In the genomic region with DNA sequence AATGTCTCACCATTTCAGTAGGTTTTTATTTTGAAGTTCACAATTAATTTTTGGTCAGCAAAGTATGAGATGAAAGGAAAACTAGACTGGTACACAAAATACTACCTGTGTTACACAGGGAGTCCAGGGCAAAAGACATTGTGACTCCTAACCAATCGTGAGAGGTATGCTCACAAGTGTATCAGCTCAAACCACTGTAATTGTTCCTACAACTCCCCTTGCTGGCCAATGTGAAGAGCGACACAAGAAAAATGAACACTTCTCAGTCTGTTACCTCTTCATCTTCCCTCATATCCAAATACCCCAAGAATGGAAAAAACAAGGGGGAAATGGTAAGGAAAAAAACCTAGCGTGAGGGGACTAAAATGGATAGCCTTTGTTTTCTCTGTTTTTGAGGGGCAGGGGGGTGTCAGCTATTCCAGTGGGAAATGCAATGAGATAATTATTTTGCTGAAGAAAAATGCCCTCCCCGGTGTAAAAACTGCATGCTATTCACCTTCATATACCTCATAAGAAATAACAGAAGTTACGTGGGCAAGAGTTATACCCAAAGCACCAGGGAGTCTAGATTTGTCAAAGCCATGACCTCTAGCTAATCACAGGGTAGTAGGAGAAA, we compare ENCODE assay signal across 8 cellular contexts. TPM values are rescaled to one million over a fixed set of nuclear protein-coding genes. Genes with fewer than 3 reads are reported as not detected.
A peak's percentile ranks its signal among the peaks of the same experiment; 100 is the strongest.
DNase-seq lines count a peak whose midpoint lies in the region; ATAC-seq and TF ChIP-seq lines count a peak whose summit lies in the region.

No MANE protein-coding gene starts in this region.

- no peaks in the 10 kb centered on the region for H3K36me3 ChIP-seq in lower lobe of right lung
- H3K36me3 ChIP-seq in tibial artery: no peaks in the 10 kb centered on the region

- peaks cover 17% of the 10 kb centered on the region for H3K4me1 ChIP-seq in lower lobe of right lung
- no peaks in the 10 kb centered on the region for H3K4me1 ChIP-seq in tibial artery

- H3K27ac ChIP-seq in lower lobe of right lung: peak overlapping the region; percentile 36
- H3K27ac ChIP-seq in tibial artery: no peak overlapping the region

- ATAC-seq in GM18498 (IDR thresholded peaks at IDR 0.05; ENCODE audit: unreplicated experiment) (peak; percentile 72), HG02938 (IDR thresholded peaks at IDR 0.05; ENCODE audit: unreplicated experiment) (peak; percentile 46), lower lobe of right lung (peak; percentile 78)

- H3K27me3 ChIP-seq in lower lobe of right lung (ENCODE audit: low read depth) (no peaks in the 10 kb centered on the region), tibial artery (no peaks in the 10 kb centered on the region)

- H3K9me3 ChIP-seq in lower lobe of right lung (no peaks in the 10 kb centered on the region), tibial artery (peaks cover 0 to 3% (median 0%) of the 10 kb centered on the region in 3 donors)

- DNase-seq in AG10803 (ENCODE audit: low read depth) (peak; percentile 69), NCI-H2107 treated with DMSO at 0.1 percent for 48 hours (lab: John Stamatoyannopoulos, UW; ENCODE audit: unreplicated experiment) (peak; percentile 69), astrocyte of the hippocampus (ENCODE audit: low read depth, low spot score) (peak; percentile 71), lower lobe of right lung (no peak), epidermal melanocyte (ENCODE audit: insufficient read length, low spot score) (no peak), tibial artery (no peak)

- H3K4me3 ChIP-seq in AG10803 (ENCODE audit: low read length) (no peak overlapping the region), lower lobe of right lung (no peak overlapping the region), tibial artery (no peak overlapping the region)

- TF ChIP-seq CTCF in AG10803 (conservative IDR thresholded peaks at IDR 0.05; ENCODE audit: low read length) (peak; percentile 75), lower lobe of right lung (IDR thresholded peaks at IDR 0.05) (peak; percentile 43), tibial artery (IDR thresholded peaks at IDR 0.05) (peak in 1 of 2 experiments; percentile 22)

- intact Hi-C loops in lower lobe of right lung (cut with DNase I) (no loop called here), tibial artery (cut with DNase I; ENCODE audit: low total_unique reads) (no loop called here)

RNA-seq across cellular contexts. Expression of gene NSUN7, which starts 30.6 kb away (rescaled TPM):
- 9.2 TPM for total RNA-seq in lower lobe of right lung

Comparison
In these comparisons a context has a peak if more than half of its experiments do, and no peak if none do; other contexts are left out.
1. DNase-seq: peak in AG10803 (single experiment), NCI-H2107 treated with DMSO at 0.1 percent for 48 hours (single experiment) and astrocyte of the hippocampus (single experiment); none in lower lobe of right lung (single experiment), epidermal melanocyte (single experiment) and tibial artery (0 of 2).
2. Peak in every context shown above with its lines, with median percentiles within 50 percentile points of each other: ATAC-seq.